22 cellular contexts compared by ENCODE assay signal in genomic region chr10:132477066-132477397, GRCh38.
"Had no signal": no experiment of that assay in that cellular context is flagged by ENCODE, and none has a peak within 500 bp of the region (broad histone marks: within the 10 kb centered on the region; RNA-seq: fewer than 3 reads in every experiment).

No MANE protein-coding gene starts in this region.

- H3K36me3 ChIP-seq: thoracic aorta, uterus had no signal

- H3K9me3 ChIP-seq: uterus had no signal

- H3K27ac ChIP-seq: skin epidermis, thoracic aorta, uterus had no signal

- H3K4me3 ChIP-seq: skin epidermis, thoracic aorta, uterus had no signal

- H3K4me1 ChIP-seq: uterus had no signal

- ATAC-seq: activated T-helper 17 cell treated with anti-CD3 and anti-CD28 coated beads, Interleukin-2, amount 50 U/mL, for 72 hours; naive thymus-derived CD4-positive, alpha-beta T cell had no signal

- H3K9me3 Mint-ChIP-seq: activated T-helper 17 cell treated with anti-CD3 and anti-CD28 coated beads, Interleukin-2, amount 50 U/mL, for 72 hours; central memory CD8-positive, alpha-beta T cell; stimulated activated naive CD8-positive, alpha-beta T cell treated with anti-CD3 and anti-CD28 coated beads, Interleukin-15, Interleukin-2, amounts not matched to agents 100 ng/mL and 50 ng/mL, for 24 hours had no signal

- H3K27me3 ChIP-seq: uterus had no signal

- DNase-seq: activated CD4-positive, alpha-beta T cell treated with anti-CD3 and anti-CD28 coated beads for 48 hours; activated CD4-positive, alpha-beta T cell treated with anti-CD3 and anti-CD28 coated beads, Interleukin-2, amount 50 U/mL, for 48 hours; activated CD4-positive, CD25-positive, alpha-beta regulatory T cell; activated T-cell treated with anti-CD3 and anti-CD28 coated beads, Interleukin-2, amount 50 U/mL, for 1 hour; anterior cingulate cortex; effector CD8-positive, alpha-beta T cell; mammary epithelial cell; naive thymus-derived CD4-positive, alpha-beta T cell; stimulated activated CD4-positive, alpha-beta T cell treated with anti-CD3 and anti-CD28 coated beads, Interleukin-12 subunit alpha, Interleukin-12 subunit beta, amount 100 ng/mL, for 4 hours; stimulated activated CD4-positive, alpha-beta T cell treated with anti-CD3 and anti-CD28 coated beads, Interleukin-4, amount 100 ng/mL, for 1 hour; T-helper 1 cell; trophoblast cell; uterus had no signal

- H3K4me1 Mint-ChIP-seq: central memory CD8-positive, alpha-beta T cell; naive thymus-derived CD4-positive, alpha-beta T cell had no signal

- H3K27ac Mint-ChIP-seq: activated naive CD8-positive, alpha-beta T cell; activated T-helper 17 cell treated with anti-CD3 and anti-CD28 coated beads, Interleukin-2, amount 50 U/mL, for 72 hours; dendritic cell treated with granulocyte-macrophage colony-stimulating factor and Interleukin-4, amounts not matched to agents 40 ng/mL and 50 ng/mL, for 4 days; mesothelial cell of epicardium; naive thymus-derived CD4-positive, alpha-beta T cell; progenitor cell of endocrine pancreas; stimulated activated naive CD8-positive, alpha-beta T cell treated with anti-CD3 and anti-CD28 coated beads, Interleukin-15, Interleukin-2, amounts not matched to agents 100 ng/mL and 50 ng/mL, for 24 hours had no signal

- H3K4me3 Mint-ChIP-seq: activated naive CD8-positive, alpha-beta T cell; activated T-helper 17 cell treated with anti-CD3 and anti-CD28 coated beads, Interleukin-2, amount 50 U/mL, for 72 hours; central memory CD8-positive, alpha-beta T cell; dendritic cell treated with granulocyte-macrophage colony-stimulating factor and Interleukin-4, amounts not matched to agents 40 ng/mL and 50 ng/mL, for 4 days; mesothelial cell of epicardium; naive thymus-derived CD4-positive, alpha-beta T cell; stimulated activated naive CD8-positive, alpha-beta T cell treated with anti-CD3 and anti-CD28 coated beads, Interleukin-15, Interleukin-2, amounts not matched to agents 100 ng/mL and 50 ng/mL, for 24 hours had no signal
